1 cellular context compared by ENCODE assay signal in the genomic region with DNA sequence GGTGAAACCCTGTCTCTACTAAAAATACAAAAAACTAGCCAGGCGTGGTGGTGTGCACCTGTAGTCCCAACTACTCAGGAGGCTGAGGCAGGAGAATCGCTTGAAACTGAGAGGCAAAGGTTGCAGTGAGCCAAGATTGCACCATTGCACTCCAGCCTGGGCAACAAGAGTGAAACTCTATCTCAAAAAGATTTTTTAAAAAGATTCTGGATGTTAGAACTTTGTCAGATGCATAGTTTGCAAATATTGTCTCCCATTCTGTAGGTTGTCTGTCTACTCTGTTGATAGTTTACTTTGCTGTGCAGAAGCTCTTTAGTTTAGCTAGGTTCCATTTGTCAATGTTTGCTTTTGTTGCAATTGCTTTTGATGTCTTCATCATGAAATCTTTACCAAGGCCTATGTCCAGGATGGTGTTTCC. TPM values are rescaled to one million over a fixed set of nuclear protein-coding genes. Genes with fewer than 3 reads are reported as not detected.
"Had no signal": no experiment of that assay in that cellular context is flagged by ENCODE, and none has a peak within 500 bp of the region (broad histone marks: within the 10 kb centered on the region; RNA-seq: fewer than 3 reads in every experiment).

No MANE protein-coding gene starts in this region.

RNA-seq across cellular contexts. Expression of gene CFAP300, which starts 53.2 kb away (rescaled TPM):
- total RNA-seq: GM12878 had no signal
- polyA plus RNA-seq: GM12878 had no signal
